34 cellular contexts compared by ENCODE assay signal in genomic region chr4:3440011-3440410, GRCh38. TPM values are rescaled to one million over a fixed set of nuclear protein-coding genes. Genes with fewer than 3 reads are reported as not detected.
DNase-seq lines count a peak whose midpoint lies in the region; ATAC-seq and TF ChIP-seq lines count a peak whose summit lies in the region.
"Had no signal": no experiment of that assay in that cellular context is flagged by ENCODE, and none has a peak within 500 bp of the region (broad histone marks: within the 10 kb centered on the region; RNA-seq: fewer than 3 reads in every experiment).

No MANE protein-coding gene starts in this region.

- H3K4me1 Mint-ChIP-seq in memory B cell: no peaks in the 10 kb centered on the region
- no peaks in the 10 kb centered on the region for H3K4me1 Mint-ChIP-seq in activated CD4-positive, alpha-beta memory T cell treated with anti-CD3 and anti-CD28 coated beads for 36 hours (ENCODE audit: low read depth)
- H3K4me1 Mint-ChIP-seq: activated T-helper 17 cell treated with anti-CD3 and anti-CD28 coated beads, Interleukin-2, amount 50 U/mL, for 72 hours; brain; CD4-positive, CD25-positive, alpha-beta regulatory T cell; nephron progenitor cell had no signal

- H3K36me3 ChIP-seq in HCT116 (ENCODE audit: control insufficient read depth in 1 of 2, insufficient read depth in 2 of 2, low read length in 2 of 2): no peaks in the 10 kb centered on the region
- H3K36me3 ChIP-seq: esophagus muscularis mucosa, heart left ventricle, pancreas, upper lobe of left lung had no signal

- H4K20me1 ChIP-seq in HCT116 (ENCODE audit: insufficient read depth): no peaks in the 10 kb centered on the region

- DNase-seq in NCI-H2081 (lab: John Stamatoyannopoulos, UW) (peak; percentile 30 to 38), NCI-H2081 treated with DMSO at 0.1 percent for 48 hours (lab: John Stamatoyannopoulos, UW) (no peak), HCT116 (ENCODE audit: low read depth, low spot score) (no peak), RWPE1 (ENCODE audit: low spot score) (no peak), memory B cell (ENCODE audit: low spot score in 2 of 2) (no peak), SIG-M5 (lab: John Stamatoyannopoulos, UW) (no peak)
- DNase-seq in activated CD4-positive, alpha-beta memory T cell treated with anti-CD3 and anti-CD28 coated beads for 36 hours: no peak
- DNase-seq: activated CD4-positive, alpha-beta T cell treated with anti-CD3 and anti-CD28 coated beads for 1 hour; activated CD8-positive, alpha-beta T cell treated with anti-CD3 and anti-CD28 coated beads, Interleukin-2, amount 10 ng/mL, durations not matched to agents 7 days and 5 days; activated naive CD4-positive, alpha-beta T cell treated with anti-CD3 and anti-CD28 coated beads, Interleukin-2, amount 50 U/mL, for 16 hours; amniotic stem cell; CD4-positive, CD25-positive, alpha-beta regulatory T cell; dorsolateral prefrontal cortex; foreskin keratinocyte; GOT3; NCI-H1092; NCI-H1930; NCI-H748 treated with DMSO at 0.1 percent for 48 hours; nephron progenitor cell; stimulated activated naive CD4-positive, alpha-beta T cell had no signal

- H3K4me2 ChIP-seq in HCT116 (ENCODE audit: low read length): no peak overlapping the region

- TF ChIP-seq CTCF in HCT116 (IDR thresholded peaks at IDR 0.05 in 2 of 3, conservative IDR thresholded peaks at IDR 0.05 in 1 of 3; ENCODE audit: borderline replicate concordance in 1 of 3, insufficient read depth in 1 of 3, low read depth in 2 of 3, low read length in 2 of 3) (no peak), RWPE1 (conservative IDR thresholded peaks at IDR 0.05; ENCODE audit: low read depth) (no peak)

- no peak overlapping the region for H3K4me3 ChIP-seq in HCT116 (replicated peaks in 1 of 2; ENCODE audit: low read depth in 1 of 2, low read length in 2 of 2)
- H3K4me3 ChIP-seq: dorsolateral prefrontal cortex, esophagus muscularis mucosa, heart left ventricle, lung, pancreas, skin epidermis, upper lobe of left lung had no signal

- TF ChIP-seq RAD21 in HCT116 (IDR thresholded peaks at IDR 0.05; ENCODE audit: low read depth): no peak

- no peaks in the 10 kb centered on the region for H3K9me3 Mint-ChIP-seq in memory B cell
- H3K9me3 Mint-ChIP-seq in activated CD4-positive, alpha-beta memory T cell treated with anti-CD3 and anti-CD28 coated beads for 36 hours: no peaks in the 10 kb centered on the region
- H3K9me3 Mint-ChIP-seq: activated T-helper 17 cell treated with anti-CD3 and anti-CD28 coated beads, Interleukin-2, amount 50 U/mL, for 72 hours; brain; CD4-positive, CD25-positive, alpha-beta regulatory T cell; nephron progenitor cell had no signal

- no peaks in the 10 kb centered on the region for H3K79me2 ChIP-seq in HCT116 (ENCODE audit: insufficient read depth, low read length)

- no peaks in the 10 kb centered on the region for H3K36me3 Mint-ChIP-seq in memory B cell
- no peaks in the 10 kb centered on the region for H3K36me3 Mint-ChIP-seq in activated CD4-positive, alpha-beta memory T cell treated with anti-CD3 and anti-CD28 coated beads for 36 hours
- H3K36me3 Mint-ChIP-seq: brain; CD4-positive, CD25-positive, alpha-beta regulatory T cell had no signal

- BruUV-seq in HCT116 (replicated peaks; lab: Mats Ljungman, UMichigan): no TSS peak

- no peak for TF ChIP-seq POLR2A in HCT116 (IDR thresholded peaks at IDR 0.05; ENCODE audit: borderline replicate concordance, extremely low read depth, insufficient read depth, insufficient read length)

- CTCF ChIA-PET in HCT116 (lab: Charles Lee): no interaction called here
- CTCF ChIA-PET in RWPE1 (lab: Yijun Ruan, JAX): interaction anchor here (1.2 kb wide), 1 partner anchor 40 kb away, joined by 3 read pairs; no protein-coding TSS in a partner anchor
- CTCF ChIA-PET in activated CD4-positive, alpha-beta memory T cell treated with anti-CD3 and anti-CD28 coated beads for 36 hours (lab: Charles Lee): no interaction called here

- POLR2A ChIA-PET in HCT116 (lab: Charles Lee): no interaction called here
- POLR2A ChIA-PET in RWPE1 (lab: Yijun Ruan, JAX; ENCODE audit: low non-redundant PET): no interaction called here
- POLR2A ChIA-PET in activated CD4-positive, alpha-beta memory T cell treated with anti-CD3 and anti-CD28 coated beads for 36 hours (lab: Charles Lee): no interaction called here

- no peak overlapping the region for H3K9ac ChIP-seq in HCT116 (ENCODE audit: low read length)

- H2AFZ ChIP-seq in HCT116 (ENCODE audit: low read depth, low read length, poor library complexity, severe bottlenecking): no peak overlapping the region

- intact Hi-C loops in HCT116 (cut with micrococcal nuclease): no loop called here
- intact Hi-C loops in activated CD4-positive, alpha-beta memory T cell treated with anti-CD3 and anti-CD28 coated beads for 36 hours (cut with micrococcal nuclease): loop anchor here (5.0 kb wide), 2 partner anchors 248 to 393 kb away; no protein-coding TSS in a partner anchor

- ATAC-seq in HCT116 (no peak), memory B cell (ENCODE audit: low read depth) (no peak), HG03139 (IDR thresholded peaks at IDR 0.05; ENCODE audit: unreplicated experiment) (no peak)
- ATAC-seq: activated CD8-positive, alpha-beta T cell treated with anti-CD3 and anti-CD28 coated beads, Interleukin-2, amount 10 ng/mL, durations not matched to agents 7 days and 5 days; activated T-helper 17 cell treated with anti-CD3 and anti-CD28 coated beads, Interleukin-2, amount 50 U/mL, for 72 hours; foreskin keratinocyte; heart left ventricle; pancreas; SK-N-SH treated with all-trans-retinoic acid at 6 μM for 48 hours had no signal

- no peaks in the 10 kb centered on the region for H3K9me2 ChIP-seq in HCT116 (ENCODE audit: insufficient read depth)

- no peaks in the 10 kb centered on the region for H3K9me3 ChIP-seq in HCT116 (ENCODE audit: control insufficient read depth in 1 of 2, insufficient read depth in 1 of 2, low read depth in 1 of 2, low read length in 2 of 2)
- H3K9me3 ChIP-seq: heart left ventricle, pancreas, upper lobe of left lung had no signal

- H3K4me3 Mint-ChIP-seq in memory B cell: no peak overlapping the region
- no peak overlapping the region for H3K4me3 Mint-ChIP-seq in activated CD4-positive, alpha-beta memory T cell treated with anti-CD3 and anti-CD28 coated beads for 36 hours
- H3K4me3 Mint-ChIP-seq: activated CD8-positive, alpha-beta T cell treated with anti-CD3 and anti-CD28 coated beads, Interleukin-2, amount 10 ng/mL, durations not matched to agents 7 days and 5 days; activated T-helper 17 cell treated with anti-CD3 and anti-CD28 coated beads, Interleukin-2, amount 50 U/mL, for 72 hours; brain; CD4-positive, CD25-positive, alpha-beta regulatory T cell; nephron progenitor cell had no signal

- RAD21 ChIA-PET in HCT116 (lab: Charles Lee; ENCODE audit: low non-redundant PET in 1 of 2, low total read pairs in 2 of 2, uncharacterized antibody in 2 of 2, unreplicated experiment in 2 of 2): no interaction called here

- H3K27ac ChIP-seq in HCT116 (ENCODE audit: low read depth, low read length): peak overlapping the region; percentile 12; the same call in 1 of the 2 replicates
- H3K27ac ChIP-seq in RWPE1: peak overlapping the region; percentile 92
- H3K27ac ChIP-seq: dorsolateral prefrontal cortex, esophagus muscularis mucosa, foreskin keratinocyte, heart left ventricle, pancreas, skin epidermis, upper lobe of left lung had no signal

- H3K27me3 Mint-ChIP-seq in memory B cell: no peaks in the 10 kb centered on the region
- H3K27me3 Mint-ChIP-seq in activated CD4-positive, alpha-beta memory T cell treated with anti-CD3 and anti-CD28 coated beads for 36 hours: no peaks in the 10 kb centered on the region
- H3K27me3 Mint-ChIP-seq: activated T-helper 17 cell treated with anti-CD3 and anti-CD28 coated beads, Interleukin-2, amount 50 U/mL, for 72 hours; CD4-positive, CD25-positive, alpha-beta regulatory T cell had no signal

- H3K27ac Mint-ChIP-seq in memory B cell: peak overlapping the region; percentile 53
- H3K27ac Mint-ChIP-seq in activated CD4-positive, alpha-beta memory T cell treated with anti-CD3 and anti-CD28 coated beads for 36 hours: no peak overlapping the region
- H3K27ac Mint-ChIP-seq: activated CD8-positive, alpha-beta T cell treated with anti-CD3 and anti-CD28 coated beads, Interleukin-2, amount 10 ng/mL, durations not matched to agents 7 days and 5 days; activated T-helper 17 cell treated with anti-CD3 and anti-CD28 coated beads, Interleukin-2, amount 50 U/mL, for 72 hours; brain; CD4-positive, CD25-positive, alpha-beta regulatory T cell; nephron progenitor cell had no signal

- H3K4me1 ChIP-seq in HCT116 (ENCODE audit: control insufficient read depth in 1 of 2, insufficient read depth in 2 of 2, low read length in 2 of 2): peaks cover 25 to 42% of the 10 kb centered on the region in 2 experiments
- H3K4me1 ChIP-seq: pancreas had no signal

- H3K27me3 ChIP-seq in HCT116 (ENCODE audit: insufficient read depth, low read length): no peaks in the 10 kb centered on the region
- H3K27me3 ChIP-seq: dorsolateral prefrontal cortex, foreskin keratinocyte, heart left ventricle, pancreas, upper lobe of left lung had no signal

TF ChIP-seq in HCT116, 20 proteins besides CTCF, POLR2A, EP300 and RAD21 (continues in another document):
- TF ChIP-seq CEBPB (IDR thresholded peaks at IDR 0.05; ENCODE audit: low read depth): no peak

RNA-seq across cellular contexts. Expression of gene HGFAC, which starts 1.8 kb away (rescaled TPM):
- total RNA-seq in HCT116 (2021; ENCODE audit: unreplicated experiment): 1.1 TPM
- 0.14 and 0.59 TPM in 2 replicates for polyA plus RNA-seq in HCT116 (2012)
- total RNA-seq in activated CD4-positive, alpha-beta memory T cell treated with anti-CD3 and anti-CD28 coated beads for 36 hours: not detected
- total RNA-seq: A172; activated CD8-positive, alpha-beta T cell treated with anti-CD3 and anti-CD28 coated beads, Interleukin-2, amount 10 ng/mL, durations not matched to agents 7 days and 5 days; activated T-helper 17 cell treated with anti-CD3 and anti-CD28 coated beads, Interleukin-2, amount 50 U/mL, for 72 hours; CD4-positive, CD25-positive, alpha-beta regulatory T cell; foreskin keratinocyte; HT-29; kidney epithelial cell; T-helper 2 cell treated with Interferon-gamma antibody and Interleukin-4, amounts not matched to agents 100 ng/mL and 5 ng/mL, for 36 hours had no signal
- polyA plus RNA-seq: foreskin keratinocyte had no signal

RNA-seq across cellular contexts. Expression of gene DOK7, which starts 23.1 kb away (rescaled TPM):
- 2.4 TPM for total RNA-seq in HCT116 (2021; ENCODE audit: unreplicated experiment)
- 1.4 and 1.8 TPM in 2 replicates for polyA plus RNA-seq in HCT116 (2012)
- not detected for total RNA-seq in activated CD4-positive, alpha-beta memory T cell treated with anti-CD3 and anti-CD28 coated beads for 36 hours
- total RNA-seq: activated CD8-positive, alpha-beta T cell treated with anti-CD3 and anti-CD28 coated beads, Interleukin-2, amount 10 ng/mL, durations not matched to agents 7 days and 5 days; activated T-helper 17 cell treated with anti-CD3 and anti-CD28 coated beads, Interleukin-2, amount 50 U/mL, for 72 hours; CD4-positive, CD25-positive, alpha-beta regulatory T cell; T-helper 2 cell treated with Interferon-gamma antibody and Interleukin-4, amounts not matched to agents 100 ng/mL and 5 ng/mL, for 36 hours had no signal

Comparison
In these comparisons a context has a peak if more than half of its experiments do, and no peak if none do; other contexts are left out.
1. DNase-seq: peak in NCI-H2081 (2 of 2); none in NCI-H2081 treated with DMSO at 0.1 percent for 48 hours (single experiment), HCT116 (single experiment), RWPE1 (single experiment), memory B cell (0 of 2), activated CD4-positive, alpha-beta memory T cell treated with anti-CD3 and anti-CD28 coated beads for 36 hours (single experiment) and SIG-M5 (single experiment).